ENCODE assay signal across 14 cellular contexts in the genomic region with DNA sequence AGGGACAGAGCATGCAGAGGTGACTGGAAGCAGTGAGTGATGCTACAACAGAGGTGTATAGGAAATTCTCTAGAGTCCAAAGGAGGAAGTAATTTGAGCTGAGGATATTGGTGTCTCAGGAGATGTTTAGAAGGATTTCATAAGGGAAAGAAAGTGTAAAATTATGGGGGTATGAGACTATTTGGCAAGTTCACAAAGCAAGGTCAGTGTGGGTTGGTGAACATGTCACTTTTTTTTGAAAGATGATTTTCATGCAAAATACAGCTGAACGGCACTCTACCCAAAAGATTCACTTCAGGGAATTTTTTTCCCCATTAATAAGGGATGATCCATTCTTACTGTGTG. TPM values are rescaled to one million over a fixed set of nuclear protein-coding genes. Genes with fewer than 3 reads are reported as not detected.
DNase-seq lines count a peak whose midpoint lies in the region; ATAC-seq and TF ChIP-seq lines count a peak whose summit lies in the region.
"Had no signal": no experiment of that assay in that cellular context is flagged by ENCODE, and none has a peak within 500 bp of the region (broad histone marks: within the 10 kb centered on the region; RNA-seq: fewer than 3 reads in every experiment).

No MANE protein-coding gene starts in this region.

- no peaks in the 10 kb centered on the region for H3K4me1 ChIP-seq in HCT116 (ENCODE audit: control insufficient read depth in 1 of 2, insufficient read depth in 2 of 2, low read length in 2 of 2)
- H3K4me1 ChIP-seq: BE2C, HAP-1 had no signal

- no peak overlapping the region for H2AFZ ChIP-seq in HCT116 (ENCODE audit: low read depth, low read length, poor library complexity, severe bottlenecking)
- H2AFZ ChIP-seq: GM23248 had no signal

- peak overlapping the region; percentile 82 for H3K27ac Mint-ChIP-seq in WTC11
- peak overlapping the region; percentile 13 for H3K27ac Mint-ChIP-seq in type B pancreatic cell
- H3K27ac Mint-ChIP-seq: CD8-positive, alpha-beta memory T cell had no signal

- no peak for TF ChIP-seq CTCF in HCT116 (IDR thresholded peaks at IDR 0.05 in 2 of 3, conservative IDR thresholded peaks at IDR 0.05 in 1 of 3; ENCODE audit: borderline replicate concordance in 1 of 3, insufficient read depth in 1 of 3, low read depth in 2 of 3, low read length in 2 of 3)
- TF ChIP-seq CTCF in WTC11 (IDR thresholded peaks at IDR 0.05), result no peak
- no peak for TF ChIP-seq CTCF in type B pancreatic cell (conservative IDR thresholded peaks at IDR 0.05)
- no peak for TF ChIP-seq CTCF in GM10266 (IDR thresholded peaks at IDR 0.05; ENCODE audit: control insufficient read depth, insufficient read depth, low read depth, missing control alignments)

- H3K27me3 ChIP-seq in HCT116 (ENCODE audit: insufficient read depth, low read length), result no peaks in the 10 kb centered on the region
- H3K27me3 ChIP-seq: BE2C had no signal

- H3K9me2 ChIP-seq in HCT116 (ENCODE audit: insufficient read depth), result no peaks in the 10 kb centered on the region

- no peaks in the 10 kb centered on the region; a peak in 1 of 4 replicates for H3K36me3 ChIP-seq in HCT116 (ENCODE audit: control insufficient read depth in 1 of 2, insufficient read depth in 2 of 2, low read length in 2 of 2)

- H3K9ac ChIP-seq in HCT116 (ENCODE audit: low read length), result no peak overlapping the region
- H3K9ac ChIP-seq: GM23248 had no signal

- no peak overlapping the region for H3K4me3 Mint-ChIP-seq in WTC11
- no peak overlapping the region for H3K4me3 Mint-ChIP-seq in type B pancreatic cell
- H3K4me3 Mint-ChIP-seq: CD14-positive monocyte; CD8-positive, alpha-beta memory T cell had no signal

- H4K20me1 ChIP-seq in HCT116 (ENCODE audit: insufficient read depth), result no peaks in the 10 kb centered on the region

- H3K27me3 Mint-ChIP-seq in WTC11 (ENCODE audit: low read depth), result no peaks in the 10 kb centered on the region
- H3K27me3 Mint-ChIP-seq in type B pancreatic cell, result no peaks in the 10 kb centered on the region
- H3K27me3 Mint-ChIP-seq: CD8-positive, alpha-beta memory T cell had no signal

- CTCF ChIA-PET in HCT116 (lab: Charles Lee), result interaction anchor here (1.0 kb wide), 1 partner anchor 64 kb away, joined by 3 read pairs; no protein-coding TSS in a partner anchor
- CTCF ChIA-PET in WTC11 (lab: Charles Lee), result interaction anchor here (1.4 to 3.2 kb wide), 6 partner anchors 11 to 133 kb away, joined by 3 to 14 read pairs (median 6); no protein-coding TSS in a partner anchor

- POLR2A ChIA-PET in HCT116 (lab: Charles Lee) (no interaction called here), WTC11 (lab: Charles Lee) (interaction anchor here (1.4 to 1.6 kb wide), 2 partner anchors 14 to 31 kb away, joined by 4 read pairs; no protein-coding TSS in a partner anchor)

- H3K4me1 Mint-ChIP-seq in WTC11 (peaks cover 32% of the 10 kb centered on the region), type B pancreatic cell (ENCODE audit: unreplicated experiment) (peaks cover 13% of the 10 kb centered on the region)

- ATAC-seq in HCT116, result no peak
- no peak for ATAC-seq in WTC11

- DNase-seq in SKM-1 treated with dmso at 0.1 percent for 144 hours (lab: John Stamatoyannopoulos, UW; ENCODE audit: unreplicated experiment), result peak; percentile 17
- no peak for DNase-seq in SKM-1 (lab: John Stamatoyannopoulos, UW; ENCODE audit: unreplicated experiment)
- no peak for DNase-seq in HCT116 (ENCODE audit: low read depth, low spot score)
- no peak for DNase-seq in WTC11 (ENCODE audit: low spot score)
- DNase-seq in type B pancreatic cell (ENCODE audit: extremely low spot score, unreplicated experiment), result no peak
- DNase-seq in NOMO-1 (lab: John Stamatoyannopoulos, UW; ENCODE audit: unreplicated experiment in 2 of 2), result no peak
- no peak for DNase-seq in GM10266 (ENCODE audit: extremely low spot score)

- H3K4me3 ChIP-seq in HCT116 (replicated peaks in 1 of 2; ENCODE audit: low read depth in 1 of 2, low read length in 2 of 2), result no peak overlapping the region
- H3K4me3 ChIP-seq: GM23248, HAP-1 had no signal

- H3K4me2 ChIP-seq in HCT116 (ENCODE audit: low read length), result no peak overlapping the region

- BruUV-seq in HCT116 (replicated peaks; lab: Mats Ljungman, UMichigan), result TSS peak; percentile 22

- H3K36me3 Mint-ChIP-seq in WTC11, result peaks cover 32% of the 10 kb centered on the region
- H3K36me3 Mint-ChIP-seq in type B pancreatic cell, result peaks cover 11% of the 10 kb centered on the region

- H3K27ac ChIP-seq in HCT116 (ENCODE audit: low read depth, low read length), result no peak overlapping the region
- H3K27ac ChIP-seq: GM23248, HL-60 had no signal

- intact Hi-C loops in HCT116 (cut with micrococcal nuclease), result loop anchor here (5.0 kb wide), 1 partner anchor 132 kb away; no protein-coding TSS in a partner anchor

- no peak for TF ChIP-seq RAD21 in HCT116 (IDR thresholded peaks at IDR 0.05; ENCODE audit: low read depth)

- H3K9me3 Mint-ChIP-seq in WTC11 (no peaks in the 10 kb centered on the region), type B pancreatic cell (no peaks in the 10 kb centered on the region)

- no peak for TF ChIP-seq POLR2A in HCT116 (IDR thresholded peaks at IDR 0.05; ENCODE audit: borderline replicate concordance, extremely low read depth, insufficient read depth, insufficient read length)

- H3K79me2 ChIP-seq in HCT116 (ENCODE audit: insufficient read depth, low read length), result no peaks in the 10 kb centered on the region

- RAD21 ChIA-PET in HCT116 (lab: Charles Lee; ENCODE audit: low non-redundant PET in 1 of 2, low total read pairs in 2 of 2, uncharacterized antibody in 2 of 2, unreplicated experiment in 2 of 2), result no interaction called here

- H3K9me3 ChIP-seq in HCT116 (ENCODE audit: control insufficient read depth in 1 of 2, insufficient read depth in 1 of 2, low read depth in 1 of 2, low read length in 2 of 2), result no peaks in the 10 kb centered on the region
- H3K9me3 ChIP-seq: BE2C, HAP-1 had no signal

TF ChIP-seq in HCT116, 20 proteins besides CTCF, POLR2A, EP300 and RAD21 (continues in another document):
- TF ChIP-seq YY1 (IDR thresholded peaks at IDR 0.05; ENCODE audit: extremely low read depth, insufficient replicate concordance, low read depth, low read length) (no peak), REST (IDR thresholded peaks at IDR 0.05; ENCODE audit: low read depth) (no peak), CEBPB (IDR thresholded peaks at IDR 0.05; ENCODE audit: low read depth) (no peak)

TF ChIP-seq in WTC11, 78 proteins besides CTCF, POLR2A, EP300 and RAD21 (continues in another document):
- no peak for TF ChIP-seq CREM (CRISPR knock-in tag; IDR thresholded peaks at IDR 0.05)
- TF ChIP-seq ERG (CRISPR knock-in tag; IDR thresholded peaks at IDR 0.05), result no peak
- no peak for TF ChIP-seq PREB (CRISPR knock-in tag; IDR thresholded peaks at IDR 0.05; ENCODE audit: borderline replicate concordance)
- no peak for TF ChIP-seq FOXP1 (CRISPR knock-in tag; IDR thresholded peaks at IDR 0.05; ENCODE audit: borderline replicate concordance)
- TF ChIP-seq, protein P1, sequence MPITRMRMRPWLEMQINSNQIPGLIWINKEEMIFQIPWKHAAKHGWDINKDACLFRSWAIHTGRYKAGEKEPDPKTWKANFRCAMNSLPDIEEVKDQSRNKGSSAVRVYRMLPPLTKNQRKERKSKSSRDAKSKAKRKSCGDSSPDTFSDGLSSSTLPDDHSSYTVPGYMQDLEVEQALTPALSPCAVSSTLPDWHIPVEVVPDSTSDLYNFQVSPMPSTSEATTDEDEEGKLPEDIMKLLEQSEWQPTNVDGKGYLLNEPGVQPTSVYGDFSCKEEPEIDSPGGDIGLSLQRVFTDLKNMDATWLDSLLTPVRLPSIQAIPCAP (CRISPR knock-in tag; IDR thresholded peaks at IDR 0.05), result no peak

RNA-seq across cellular contexts. Expression of gene HMGCS2, which starts 24.1 kb away (rescaled TPM):
- total RNA-seq in HCT116 (2021; ENCODE audit: unreplicated experiment) (0.20 TPM), WTC11 (2021) (0.24 to 0.69 TPM (median 0.41 TPM) in 3 replicates), type B pancreatic cell (ENCODE audit: low replicate concordance) (19.1 and 34.7 TPM in 2 replicates)
- not detected in 2 replicates for polyA plus RNA-seq in HCT116 (2012)
- total RNA-seq: CD8-positive, alpha-beta memory T cell; GM23248; M059J had no signal
- polyA plus RNA-seq: CD14-positive monocyte; CD8-positive, alpha-beta memory T cell; GM23248 had no signal

RNA-seq across cellular contexts. Expression of gene PHGDH, which starts 32.8 kb away (rescaled TPM):
- 187 TPM for total RNA-seq in HCT116 (2021; ENCODE audit: unreplicated experiment)
- polyA plus RNA-seq in HCT116 (2012), result 244 and 317 TPM in 2 replicates
- total RNA-seq in WTC11 (2021), result 592 to 630 TPM (median 618 TPM) in 3 replicates
- total RNA-seq in type B pancreatic cell (ENCODE audit: low replicate concordance), result 195 and 217 TPM in 2 replicates

Comparison
In these comparisons a context has a peak if more than half of its experiments do, and no peak if none do; other contexts are left out.
1. RNA of gene HMGCS2, which starts 24.1 kb away (total RNA-seq): 19.1 to 34.7 TPM in type B pancreatic cell; 0.24 to 0.69 TPM in WTC11 and 0.20 TPM in HCT116 (single experiment); every median in the first group is over 10 times any median in the second.